In genomic region chr10:87685832-87686589, GRCh38 we compare ENCODE assay signal across 24 cellular contexts. TPM values are rescaled to one million over a fixed set of nuclear protein-coding genes. Genes with fewer than 3 reads are reported as not detected.
DNase-seq lines count a peak whose midpoint lies in the region; ATAC-seq, FAIRE-seq and TF ChIP-seq lines count a peak whose summit lies in the region.
"Had no signal": no experiment of that assay in that cellular context is flagged by ENCODE, and none has a peak within 500 bp of the region (broad histone marks: within the 10 kb centered on the region; RNA-seq: fewer than 3 reads in every experiment).

No MANE protein-coding gene starts in this region.

- WGBS in right lobe of liver (ENCODE audit: insufficient coverage, low coverage, low lambda C conversion rate, missing lambda C conversion rate): 32% methylated on average over 5 of the region's 5 CpGs

- no peaks in the 10 kb centered on the region for H3K9me3 Mint-ChIP-seq in Calu3 (ENCODE audit: low read depth, unreplicated experiment)
- H3K9me3 Mint-ChIP-seq: activated naive CD4-positive, alpha-beta T cell treated with anti-CD3 and anti-CD28 coated beads, Interleukin-2, amount 10 ng/mL, durations not matched to agents 7 days and 5 days; activated T-cell treated with anti-CD3 and anti-CD28 coated beads, Interleukin-2, amount 50 U/mL, for 4 hours; dendritic cell treated with granulocyte-macrophage colony-stimulating factor and Interleukin-4, amounts not matched to agents 40 ng/mL and 50 ng/mL, for 4 days had no signal

- ATAC-seq in Right ventricle myocardium superior (ENCODE audit: poor library complexity) (peak; percentile 39), right lobe of liver (peak; percentile 82 to 90 (median 88))
- ATAC-seq: activated T-cell treated with anti-CD3 and anti-CD28 coated beads, Interleukin-2, amount 50 U/mL, for 4 hours had no signal

- no peaks in the 10 kb centered on the region for H3K36me3 ChIP-seq in right atrium auricular region
- H3K36me3 ChIP-seq in right lobe of liver: no peaks in the 10 kb centered on the region
- H3K36me3 ChIP-seq: BLaER1 treated with 17β-estradiol and CSF1 and Interleukin-3, amounts not matched to agents 10 nM and 100 nM had no signal

- H3K36me3 Mint-ChIP-seq in Calu3 (ENCODE audit: insufficient read depth, unreplicated experiment): no peaks in the 10 kb centered on the region
- H3K36me3 Mint-ChIP-seq: activated naive CD4-positive, alpha-beta T cell treated with anti-CD3 and anti-CD28 coated beads, Interleukin-2, amount 10 ng/mL, durations not matched to agents 7 days and 5 days had no signal

- CTCF ChIA-PET in Calu3 (lab: Charles Lee): interaction anchor here (1.6 kb wide), 1 partner anchor 10 kb away, joined by 6 read pairs; no protein-coding TSS in a partner anchor

- no peak for DNase-seq in Right ventricle myocardium superior
- DNase-seq in right atrium auricular region (ENCODE audit: low spot score): no peak
- DNase-seq in cardiac fibroblast (ENCODE audit: low read depth in 2 of 2): peak; percentile 15 to 57
- DNase-seq in right lobe of liver: no peak
- DNase-seq in urothelium cell line (ENCODE audit: low spot score): peak; percentile 15
- no peak for DNase-seq in Calu3
- no peak for DNase-seq in D721Med (ENCODE audit: insufficient read length, low spot score)
- no peak for DNase-seq in NCI-H526 (lab: John Stamatoyannopoulos, UW)
- DNase-seq: activated CD4-positive, alpha-beta T cell treated with anti-CD3 and anti-CD28 coated beads for 4 hours; activated naive CD4-positive, alpha-beta T cell treated with anti-CD3 and anti-CD28 coated beads, Interleukin-2, amount 10 ng/mL, durations not matched to agents 7 days and 5 days; activated T-cell treated with anti-CD3 and anti-CD28 coated beads, Interleukin-2, amount 50 U/mL, for 4 hours; amygdala; central memory CD4-positive, alpha-beta T cell; COR-L47; H7; Karpas-422; NCI-H187; NCI-H2171 treated with DMSO at 0.1 percent for 48 hours; NCI-H69; stimulated activated CD8-positive, alpha-beta memory T cell treated with anti-CD3 and anti-CD28 coated beads, Interleukin-4, amount 100 ng/mL, for 48 hours had no signal

- no TSS peak for BruUV-seq in Calu3 (replicated peaks; lab: Mats Ljungman, UMichigan)

- no peak for TF ChIP-seq CTCF in right atrium auricular region (IDR thresholded peaks at IDR 0.05)
- no peak for TF ChIP-seq CTCF in cardiac fibroblast (IDR thresholded peaks at IDR 0.05; ENCODE audit: low read depth, low read length)
- no peak for TF ChIP-seq CTCF in right lobe of liver (IDR thresholded peaks at IDR 0.05)
- no peak for TF ChIP-seq CTCF in Calu3 (IDR thresholded peaks at IDR 0.05; ENCODE audit: unreplicated experiment)
- TF ChIP-seq CTCF in D721Med (IDR thresholded peaks at IDR 0.05; ENCODE audit: insufficient read depth, missing control alignments): no peak

- no peak overlapping the region for H3K4me3 Mint-ChIP-seq in Calu3 (ENCODE audit: low read depth, unreplicated experiment)
- H3K4me3 Mint-ChIP-seq: activated naive CD4-positive, alpha-beta T cell treated with anti-CD3 and anti-CD28 coated beads, Interleukin-2, amount 10 ng/mL, durations not matched to agents 7 days and 5 days; activated T-cell treated with anti-CD3 and anti-CD28 coated beads, Interleukin-2, amount 50 U/mL, for 4 hours; dendritic cell treated with granulocyte-macrophage colony-stimulating factor and Interleukin-4, amounts not matched to agents 40 ng/mL and 50 ng/mL, for 4 days had no signal

- H3K9me3 ChIP-seq in right atrium auricular region (no peaks in the 10 kb centered on the region), right lobe of liver (no peaks in the 10 kb centered on the region)
- H3K9me3 ChIP-seq: BLaER1 treated with 17β-estradiol and CSF1 and Interleukin-3, amounts not matched to agents 10 nM and 100 nM had no signal

- H3K4me1 ChIP-seq in right atrium auricular region (peaks cover 0 to 6% of the 10 kb centered on the region in 2 donors), right lobe of liver (peaks cover 0 to 41% (median 10%) of the 10 kb centered on the region in 4 donors)
- H3K4me1 ChIP-seq: BLaER1 treated with 17β-estradiol and CSF1 and Interleukin-3, amounts not matched to agents 10 nM and 100 nM had no signal

- TF ChIP-seq POLR2A in right lobe of liver (IDR thresholded peaks at IDR 0.05): no peak

- intact Hi-C loops in Right ventricle myocardium superior (cut with DNase I): no loop called here
- intact Hi-C loops in right lobe of liver (cut with DNase I): no loop called here
- intact Hi-C loops in Calu3 (cut with micrococcal nuclease; ENCODE audit: unreplicated experiment): no loop called here

- H3K27me3 Mint-ChIP-seq in Calu3 (ENCODE audit: unreplicated experiment): no peaks in the 10 kb centered on the region
- H3K27me3 Mint-ChIP-seq: dendritic cell treated with granulocyte-macrophage colony-stimulating factor and Interleukin-4, amounts not matched to agents 40 ng/mL and 50 ng/mL, for 4 days had no signal

- no peak overlapping the region for H3K27ac Mint-ChIP-seq in Calu3 (ENCODE audit: unreplicated experiment)
- H3K27ac Mint-ChIP-seq: activated naive CD4-positive, alpha-beta T cell treated with anti-CD3 and anti-CD28 coated beads, Interleukin-2, amount 10 ng/mL, durations not matched to agents 7 days and 5 days; dendritic cell treated with granulocyte-macrophage colony-stimulating factor and Interleukin-4, amounts not matched to agents 40 ng/mL and 50 ng/mL, for 4 days had no signal

- H3K27me3 ChIP-seq in right atrium auricular region (no peaks in the 10 kb centered on the region), right lobe of liver (no peaks in the 10 kb centered on the region)
- H3K27me3 ChIP-seq: BLaER1 treated with 17β-estradiol and CSF1 and Interleukin-3, amounts not matched to agents 10 nM and 100 nM had no signal

- no peak for FAIRE-seq in urothelium cell line (lab: Jason Lieb, UNC)
- FAIRE-seq in D721Med (lab: Jason Lieb, UNC): no peak
- FAIRE-seq: GM12891, HTR-8/SVneo had no signal

- H3K4me3 ChIP-seq in right atrium auricular region: no peak overlapping the region
- H3K4me3 ChIP-seq in cardiac fibroblast (replicated peaks in 1 of 2; ENCODE audit: low read depth in 2 of 2, low read length in 2 of 2): no peak overlapping the region
- no peak overlapping the region for H3K4me3 ChIP-seq in right lobe of liver
- H3K4me3 ChIP-seq: BLaER1 treated with 17β-estradiol and CSF1 and Interleukin-3, amounts not matched to agents 10 nM and 100 nM had no signal

- no peak overlapping the region for H3K27ac ChIP-seq in right atrium auricular region
- peak overlapping the region in 2 of 3 donors; percentile 80 to 82 for H3K27ac ChIP-seq in right lobe of liver
- H3K27ac ChIP-seq: BLaER1 treated with 17β-estradiol and CSF1 and Interleukin-3, amounts not matched to agents 10 nM and 100 nM had no signal

- H3K4me1 Mint-ChIP-seq in Calu3 (ENCODE audit: low read depth, unreplicated experiment): no peaks in the 10 kb centered on the region
- H3K4me1 Mint-ChIP-seq: activated naive CD4-positive, alpha-beta T cell treated with anti-CD3 and anti-CD28 coated beads, Interleukin-2, amount 10 ng/mL, durations not matched to agents 7 days and 5 days had no signal

RNA-seq across cellular contexts. Expression of gene PAPSS2, which starts 26.3 kb away (rescaled TPM):
- total RNA-seq in Right ventricle myocardium superior: 8.6 TPM
- 10 to 100 TPM; 13.4 to 26.6 TPM for total RNA-seq in right atrium auricular region
- total RNA-seq in right lobe of liver: 100 to 1,000 TPM in 4 of 6 experiments, 10 to 100 TPM in 2; 65.3 to 158 (median 105) TPM
- 12.6 and 12.7 TPM in 2 replicates for total RNA-seq in Calu3 (2022)

Comparison
In these comparisons a context has a peak if more than half of its experiments do, and no peak if none do; other contexts are left out.
1. DNase-seq: peak in cardiac fibroblast (2 of 2) and urothelium cell line (single experiment); none in Right ventricle myocardium superior (single experiment), right atrium auricular region (single experiment), right lobe of liver (0 of 3), Calu3 (single experiment), D721Med (single experiment) and NCI-H526 (0 of 2).
2. H3K27ac ChIP-seq: peak in right lobe of liver (2 of 3); none in right atrium auricular region (0 of 2).